Comparison of ENCODE assay signal across 10 cellular contexts in the genomic region with DNA sequence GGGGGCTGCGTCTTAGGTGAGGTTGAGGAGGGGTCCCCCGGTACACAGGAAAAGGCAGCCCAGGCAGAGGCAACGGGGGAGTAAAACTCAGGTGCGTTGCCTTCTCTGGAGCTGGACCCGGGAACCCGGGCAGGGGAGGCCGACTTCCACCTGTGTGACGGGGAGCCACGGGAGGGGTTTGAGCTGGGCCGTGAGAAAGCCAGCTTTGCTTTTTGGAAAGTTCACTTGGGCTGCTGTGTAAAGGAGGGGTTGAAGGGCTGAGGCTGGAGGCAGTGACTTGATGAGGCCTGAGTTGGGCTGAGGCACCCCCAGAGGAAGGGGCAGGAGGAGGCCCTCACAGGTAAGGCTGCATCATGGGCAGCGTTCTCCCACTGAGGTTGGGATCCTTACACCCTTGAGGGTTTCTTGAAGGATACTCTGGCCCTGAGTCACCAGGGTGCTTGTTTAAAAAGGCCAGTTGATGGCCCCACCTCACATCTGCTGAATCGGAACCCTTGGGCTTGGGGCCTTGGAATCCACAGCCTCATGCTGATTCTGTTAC. TPM values are rescaled to one million over a fixed set of nuclear protein-coding genes. Genes with fewer than 3 reads are reported as not detected.
A peak's percentile ranks its signal among the peaks of the same experiment; 100 is the strongest.
DNase-seq lines count a peak whose midpoint lies in the region; ATAC-seq and TF ChIP-seq lines count a peak whose summit lies in the region.
"Had no signal": no experiment of that assay in that cellular context is flagged by ENCODE, and none has a peak within 500 bp of the region (broad histone marks: within the 10 kb centered on the region; RNA-seq: fewer than 3 reads in every experiment).

No MANE protein-coding gene starts in this region.

- H3K79me2 ChIP-seq in neural progenitor cell (ENCODE audit: low read depth), result no peaks in the 10 kb centered on the region

- no peak for TF ChIP-seq CTCF in heart right ventricle (IDR thresholded peaks at IDR 0.05)
- no peak for TF ChIP-seq CTCF in esophagus muscularis mucosa (IDR thresholded peaks at IDR 0.05)
- TF ChIP-seq CTCF in neural progenitor cell (IDR thresholded peaks at IDR 0.05), result no peak

- intact Hi-C loops in heart right ventricle (cut with DNase I), result no loop called here
- intact Hi-C loops in Right ventricle myocardium superior (cut with DNase I), result no loop called here
- intact Hi-C loops in esophagus muscularis mucosa (cut with DNase I), result no loop called here
- intact Hi-C loops in aorta (cut with DNase I), result loop anchor here in 1 of 2 donors (5.0 kb wide), 1 partner anchor 42 kb away; no protein-coding TSS in a partner anchor

- H3K27ac ChIP-seq in heart right ventricle (peak overlapping the region in 5 of 10 donors; percentile 36 to 77 (median 67)), esophagus muscularis mucosa (replicated peaks in 1 of 4) (peak overlapping the region in 1 of 4 donors; percentile 80), neural progenitor cell (no peak overlapping the region), aorta (ENCODE audit: low read depth in 1 of 2, low read length in 2 of 2) (no peak overlapping the region)

- ATAC-seq in heart right ventricle, result no peak
- ATAC-seq in Right ventricle myocardium superior (ENCODE audit: poor library complexity), result no peak
- ATAC-seq in aorta (ENCODE audit: low FRiP score), result no peak
- ATAC-seq in HG02610 (IDR thresholded peaks at IDR 0.05; ENCODE audit: unreplicated experiment), result no peak
- no peak for ATAC-seq in activated T-helper 17 cell treated with anti-CD3 and anti-CD28 coated beads, Interleukin-2, amount 50 U/mL, for 72 hours (replicated peaks)

- H3K4me2 ChIP-seq in neural progenitor cell, result peak overlapping the region; percentile 71

- no peaks in the 10 kb centered on the region for H3K9me3 Mint-ChIP-seq in neural progenitor cell
- no peaks in the 10 kb centered on the region for H3K9me3 Mint-ChIP-seq in activated T-helper 17 cell treated with anti-CD3 and anti-CD28 coated beads, Interleukin-2, amount 50 U/mL, for 72 hours

- no peak overlapping the region for H3K9ac ChIP-seq in neural progenitor cell

- peaks cover 0 to 65% (median 20%) of the 10 kb centered on the region in 9 donors for H3K4me1 ChIP-seq in heart right ventricle
- H3K4me1 ChIP-seq in esophagus muscularis mucosa, result peaks cover 25 to 63% (median 51%) of the 10 kb centered on the region in 4 donors
- peaks cover 2% of the 10 kb centered on the region for H3K4me1 ChIP-seq in neural progenitor cell
- no peaks in the 10 kb centered on the region for H3K4me1 ChIP-seq in aorta (ENCODE audit: control insufficient read depth in 1 of 2, insufficient read depth in 2 of 2, low read length in 2 of 2)

- H3K27me3 ChIP-seq in heart right ventricle (peaks cover 0 to 23% (median 5%) of the 10 kb centered on the region in 7 donors), esophagus muscularis mucosa (peaks cover 0 to 5% (median 0%) of the 10 kb centered on the region in 4 donors), neural progenitor cell (peaks cover 13% of the 10 kb centered on the region), aorta (ENCODE audit: control insufficient read depth in 1 of 2, insufficient read depth in 2 of 2, low read length in 1 of 2) (no peaks in the 10 kb centered on the region)

- H3K4me3 ChIP-seq in heart right ventricle, result peak overlapping the region in 6 of 10 donors; percentile 44 to 56 (median 52)
- H3K4me3 ChIP-seq in esophagus muscularis mucosa, result peak overlapping the region; percentile 52 to 66 (median 56)
- H3K4me3 ChIP-seq in neural progenitor cell, result peak overlapping the region; percentile 43
- no peak overlapping the region for H3K4me3 ChIP-seq in aorta (ENCODE audit: low read length in 2 of 2)

- H3F3A ChIP-seq in neural progenitor cell (ENCODE audit: low read depth), result no peaks in the 10 kb centered on the region

- H3K27ac Mint-ChIP-seq in neural progenitor cell, result peak overlapping the region; percentile 74
- H3K27ac Mint-ChIP-seq in activated T-helper 17 cell treated with anti-CD3 and anti-CD28 coated beads, Interleukin-2, amount 50 U/mL, for 72 hours, result no peak overlapping the region

- H3K4me3 Mint-ChIP-seq in neural progenitor cell, result peak overlapping the region; percentile 21
- no peak overlapping the region for H3K4me3 Mint-ChIP-seq in activated T-helper 17 cell treated with anti-CD3 and anti-CD28 coated beads, Interleukin-2, amount 50 U/mL, for 72 hours

- peak overlapping the region; percentile 82 for H2AFZ ChIP-seq in neural progenitor cell (replicated peaks)

- H3K9me3 ChIP-seq in heart right ventricle, result peaks cover 0 to 12% (median 0%) of the 10 kb centered on the region in 11 donors
- H3K9me3 ChIP-seq in esophagus muscularis mucosa, result no peaks in the 10 kb centered on the region
- no peaks in the 10 kb centered on the region for H3K9me3 ChIP-seq in neural progenitor cell (ENCODE audit: low read depth)
- no peaks in the 10 kb centered on the region for H3K9me3 ChIP-seq in aorta (ENCODE audit: control insufficient read depth, low read length)

- H4K20me1 ChIP-seq in neural progenitor cell (ENCODE audit: low read depth), result no peaks in the 10 kb centered on the region

- 79 to 80% methylated on average over 12 of the region's 12 CpGs for WGBS in heart right ventricle, 2 donors
- WGBS in esophagus muscularis mucosa, result 63% methylated on average over 6 of the region's 12 CpGs
- 76 to 80% methylated on average over 12 of the region's 12 CpGs for WGBS in aorta, 2 donors

- no peak for DNase-seq in heart right ventricle
- no peak for DNase-seq in Right ventricle myocardium superior
- DNase-seq in esophagus muscularis mucosa (ENCODE audit: extremely low spot score), result no peak
- DNase-seq in neural progenitor cell (ENCODE audit: low spot score), result no peak
- DNase-seq in aorta, result peak; percentile 40 to 74
- DNase-seq in DMS53 treated with DMSO at 0.1 percent for 48 hours (lab: John Stamatoyannopoulos, UW; ENCODE audit: unreplicated experiment), result no peak
- DNase-seq: AML-193, NCI-H1417 treated with DMSO at 0.1 percent for 48 hours had no signal

- no peaks in the 10 kb centered on the region for H3K36me3 Mint-ChIP-seq in neural progenitor cell
- H3K36me3 Mint-ChIP-seq in activated T-helper 17 cell treated with anti-CD3 and anti-CD28 coated beads, Interleukin-2, amount 50 U/mL, for 72 hours (ENCODE audit: low read depth), result no peaks in the 10 kb centered on the region

- no peaks in the 10 kb centered on the region for H3K36me3 ChIP-seq in heart right ventricle
- H3K36me3 ChIP-seq in esophagus muscularis mucosa, result no peaks in the 10 kb centered on the region
- H3K36me3 ChIP-seq in neural progenitor cell, result no peaks in the 10 kb centered on the region
- no peaks in the 10 kb centered on the region for H3K36me3 ChIP-seq in aorta (ENCODE audit: control insufficient read depth in 1 of 2, insufficient read depth in 2 of 2, low read length in 1 of 2)

- TF ChIP-seq EP300 in esophagus muscularis mucosa (IDR thresholded peaks at IDR 0.05), result no peak

- no peak for TF ChIP-seq POLR2A in esophagus muscularis mucosa (IDR thresholded peaks at IDR 0.05; ENCODE audit: low read depth)

- H3K27me3 Mint-ChIP-seq in neural progenitor cell (ENCODE audit: insufficient read depth, low read depth), result no peaks in the 10 kb centered on the region
- H3K27me3 Mint-ChIP-seq in activated T-helper 17 cell treated with anti-CD3 and anti-CD28 coated beads, Interleukin-2, amount 50 U/mL, for 72 hours, result peaks cover 16% of the 10 kb centered on the region

- peaks cover 4% of the 10 kb centered on the region for H3K4me1 Mint-ChIP-seq in neural progenitor cell
- H3K4me1 Mint-ChIP-seq in activated T-helper 17 cell treated with anti-CD3 and anti-CD28 coated beads, Interleukin-2, amount 50 U/mL, for 72 hours, result no peaks in the 10 kb centered on the region

RNA-seq across cellular contexts. Expression of a gene that starts 47.2 kb away (rescaled TPM):
- total RNA-seq in heart right ventricle (10 to 100 TPM in 3 of 10 donors, 1 to 10 TPM in 6, under 1 TPM in 1; 1.00 to 19.7 (median 6.7) TPM), Right ventricle myocardium superior (11.1 TPM), esophagus muscularis mucosa (under 1 TPM in 2 of 4 donors, not detected in 2; 0.40 to 0.50 TPM), neural progenitor cell (ENCODE audit: low replicate concordance) (0.06 TPM in 1 of 2 replicates, not detected in the other), aorta (10 to 100 TPM in 1 of 2 donors, 1 to 10 TPM in 1; 4.1 to 14.5 TPM)
- polyA plus RNA-seq in heart right ventricle (1 to 10 TPM; 4.0 to 8.4 TPM), aorta (under 1 TPM in 1 of 2 donors, not detected in 1; 0.23 TPM)
- total RNA-seq in activated T-helper 17 cell treated with anti-CD3 and anti-CD28 coated beads, Interleukin-2, amount 50 U/mL, for 72 hours, result not detected

Comparison
In these comparisons a context has a peak if more than half of its experiments do, and no peak if none do; other contexts are left out.
1. DNase-seq: peak in aorta (2 of 2); none in heart right ventricle (0 of 2), Right ventricle myocardium superior (single experiment), esophagus muscularis mucosa (single experiment), neural progenitor cell (single experiment) and DMS53 treated with DMSO at 0.1 percent for 48 hours (single experiment).
2. H3K4me3 ChIP-seq: peak in heart right ventricle (6 of 10), esophagus muscularis mucosa (4 of 4) and neural progenitor cell (single experiment); none in aorta (0 of 2).